ENCODE assay signal across 16 cellular contexts in genomic region chr20:1304711-1305515, GRCh38. TPM values are rescaled to one million over a fixed set of nuclear protein-coding genes. Genes with fewer than 3 reads are reported as not detected.
DNase-seq lines count a peak whose midpoint lies in the region.
"Had no signal": no experiment of that assay in that cellular context is flagged by ENCODE, and none has a peak within 500 bp of the region (broad histone marks: within the 10 kb centered on the region; RNA-seq: fewer than 3 reads in every experiment).

No MANE protein-coding gene starts in this region.

- no peak overlapping the region for H4K12ac ChIP-seq in trophoblast cell (ENCODE audit: low read depth, low read length)

- H3K79me2 ChIP-seq in trophoblast cell (ENCODE audit: control insufficient read depth, insufficient read depth, low read length, poor library complexity): no peaks in the 10 kb centered on the region

- DNase-seq in G401 (ENCODE audit: low spot score) (peak; percentile 47), SK-N-DZ (ENCODE audit: low spot score) (peak; percentile 64), trophoblast cell (no peak), activated gamma-delta T cell (lab: John Stamatoyannopoulos, UW) (no peak), AG08395 (ENCODE audit: low spot score) (no peak), NCI-H1105 (lab: John Stamatoyannopoulos, UW) (no peak)
- DNase-seq: activated CD4-positive, alpha-beta T cell treated with anti-CD3 and anti-CD28 coated beads, Interleukin-2, amount 10 ng/mL, durations not matched to agents 24 days and 14 days; RPMI8226; SK-N-SH; small intestine; stimulated activated CD4-positive, alpha-beta T cell treated with anti-CD3 and anti-CD28 coated beads, Interleukin-2, amount 100 ng/mL, for 48 hours; stimulated activated naive B cell treated with anti-CD40 and anti-IgM and Interleukin-4, amounts not matched to agents 10 μg/mL and 1 μg/mL and 100 μg/mL, for 72 hours; T-helper 17 cell; testis had no signal

- no peak overlapping the region for H3K4me3 ChIP-seq in trophoblast cell (ENCODE audit: low read depth, low read length)
- H3K4me3 ChIP-seq: HAP-1, testis had no signal

- no peak overlapping the region for H3K18ac ChIP-seq in trophoblast cell (ENCODE audit: low read length)

- H2BK12ac ChIP-seq in trophoblast cell (ENCODE audit: low read length): no peak overlapping the region

- no peak overlapping the region for H4K8ac ChIP-seq in trophoblast cell (ENCODE audit: low read depth, low read length)

- H3K4ac ChIP-seq in trophoblast cell (ENCODE audit: low read depth, low read length): no peak overlapping the region

- H3K36me3 ChIP-seq in trophoblast cell (ENCODE audit: control insufficient read depth in 1 of 2, insufficient read depth in 2 of 2, low read length in 2 of 2): no peaks in the 10 kb centered on the region
- H3K36me3 ChIP-seq: HAP-1 had no signal

- H3K27me3 ChIP-seq in trophoblast cell (ENCODE audit: insufficient read depth, low read length): no peaks in the 10 kb centered on the region
- H3K27me3 ChIP-seq: testis had no signal

- no peaks in the 10 kb centered on the region for H3K79me1 ChIP-seq in trophoblast cell (ENCODE audit: low read length)

- no peak overlapping the region for H2AFZ ChIP-seq in trophoblast cell (ENCODE audit: insufficient read depth, low read length, poor library complexity)

- H3K14ac ChIP-seq in trophoblast cell (ENCODE audit: low read length): no peak overlapping the region

- H3K27ac ChIP-seq in cingulate gyrus (ENCODE audit: low read depth, low read length) (peak overlapping the region; percentile 41), trophoblast cell (ENCODE audit: low read depth, low read length) (no peak overlapping the region)
- H3K27ac ChIP-seq: testis had no signal

- H3K9me3 ChIP-seq in trophoblast cell (ENCODE audit: insufficient read depth, low read depth, low read length): no peaks in the 10 kb centered on the region
- H3K9me3 ChIP-seq: HAP-1, SK-N-SH, testis had no signal

- no CpG with 5 or more reads among the region's 31 CpGs for WGBS in trophoblast cell (ENCODE audit: extremely low coverage, insufficient coverage, insufficient read length)

- in situ Hi-C loops in G401 (cut with HindIII; ENCODE audit: low sequenced_read_pairs): no loop called here

- no peaks in the 10 kb centered on the region for H3K4me1 ChIP-seq in trophoblast cell (ENCODE audit: control insufficient read depth in 1 of 2, insufficient read depth in 2 of 2, low read length in 2 of 2)
- H3K4me1 ChIP-seq: HAP-1, testis had no signal

- H4K91ac ChIP-seq in trophoblast cell (ENCODE audit: low read depth, low read length): no peak overlapping the region

- no peak overlapping the region for H2AK5ac ChIP-seq in trophoblast cell (ENCODE audit: low read length)

- H3K9ac ChIP-seq in trophoblast cell (ENCODE audit: low read length): peak overlapping the region; percentile 41
- H3K9ac ChIP-seq: SK-N-SH had no signal

- no peak overlapping the region for H2BK5ac ChIP-seq in trophoblast cell (ENCODE audit: low read depth, low read length, poor library complexity)

- no peak overlapping the region for H3K23ac ChIP-seq in trophoblast cell (ENCODE audit: low read length)

- no peak overlapping the region for H3K4me2 ChIP-seq in trophoblast cell (ENCODE audit: low read length)
- H3K4me2 ChIP-seq: SK-N-SH had no signal

- H2BK120ac ChIP-seq in trophoblast cell (ENCODE audit: insufficient read depth, low read length, poor library complexity): no peak overlapping the region

RNA-seq across cellular contexts. Expression of gene SDCBP2, which starts 24.0 kb away (rescaled TPM):
- 0.49 and 2.0 TPM in 2 replicates for total RNA-seq in G401 (2014; rRNA removed; shearing (Covaris generic))
- polyA plus RNA-seq in SK-N-DZ (2014; cell fraction: cytosol; rRNA removed): 1.3 and 1.9 TPM in 2 replicates
- 1.4 and 3.5 TPM in 2 replicates for polyA plus RNA-seq in SK-N-DZ (2014; cell fraction: nucleus; rRNA removed)
- 1.6 and 1.8 TPM in 2 replicates for polyA plus RNA-seq in trophoblast cell (2013)

RNA-seq across cellular contexts. Expression of gene SNPH, which starts 38.8 kb away (rescaled TPM):
- total RNA-seq in G401 (2014; rRNA removed; shearing (Covaris generic)): 1.7 and 2.4 TPM in 2 replicates
- polyA plus RNA-seq in SK-N-DZ (2014; cell fraction: cytosol; rRNA removed): 4.7 and 5.5 TPM in 2 replicates
- 7.0 and 10.6 TPM in 2 replicates for polyA plus RNA-seq in SK-N-DZ (2014; cell fraction: nucleus; rRNA removed)
- polyA plus RNA-seq in trophoblast cell (2013): 0.32 and 0.42 TPM in 2 replicates

Comparison
In these comparisons a context has a peak if more than half of its experiments do, and no peak if none do; other contexts are left out.
1. DNase-seq: peak in G401 (single experiment) and SK-N-DZ (single experiment); none in trophoblast cell (0 of 2), activated gamma-delta T cell (single experiment), AG08395 (single experiment) and NCI-H1105 (single experiment).